ENCODE assay signal across 1 cellular context in genomic region chr21:32826317-32827167, GRCh38.
TF ChIP-seq lines count a peak whose summit lies in the region.

No MANE protein-coding gene starts in this region.

TF ChIP-seq in H1, 55 proteins besides CTCF, POLR2A, EP300 and RAD21:
- no peak for TF ChIP-seq E2F6 (IDR thresholded peaks at IDR 0.05)
- TF ChIP-seq KDM4A (IDR thresholded peaks at IDR 0.05; ENCODE audit: low read depth, low read length, severe bottlenecking): no peak
- TF ChIP-seq TAF7 (optimal IDR thresholded peaks at IDR 0.05; ENCODE audit: borderline replicate concordance, low read depth, low read length): no peak
- TF ChIP-seq POU5F1 (IDR thresholded peaks at IDR 0.05; ENCODE audit: low read depth, low read length): no peak
- no peak for TF ChIP-seq GTF2F1 (IDR thresholded peaks at IDR 0.05; ENCODE audit: borderline replicate concordance, low read depth, low read length)
- no peak for TF ChIP-seq CREB1 (IDR thresholded peaks at IDR 0.05)
- TF ChIP-seq ATF3 (IDR thresholded peaks at IDR 0.05; ENCODE audit: insufficient read depth, low read depth, low read length): no peak
- TF ChIP-seq CHD7 (IDR thresholded peaks at IDR 0.05; ENCODE audit: insufficient replicate concordance, low read length): no peak
- no peak for TF ChIP-seq CHD2 (IDR thresholded peaks at IDR 0.05; ENCODE audit: low read length)
